20 cellular contexts compared by ENCODE assay signal in the genomic region with DNA sequence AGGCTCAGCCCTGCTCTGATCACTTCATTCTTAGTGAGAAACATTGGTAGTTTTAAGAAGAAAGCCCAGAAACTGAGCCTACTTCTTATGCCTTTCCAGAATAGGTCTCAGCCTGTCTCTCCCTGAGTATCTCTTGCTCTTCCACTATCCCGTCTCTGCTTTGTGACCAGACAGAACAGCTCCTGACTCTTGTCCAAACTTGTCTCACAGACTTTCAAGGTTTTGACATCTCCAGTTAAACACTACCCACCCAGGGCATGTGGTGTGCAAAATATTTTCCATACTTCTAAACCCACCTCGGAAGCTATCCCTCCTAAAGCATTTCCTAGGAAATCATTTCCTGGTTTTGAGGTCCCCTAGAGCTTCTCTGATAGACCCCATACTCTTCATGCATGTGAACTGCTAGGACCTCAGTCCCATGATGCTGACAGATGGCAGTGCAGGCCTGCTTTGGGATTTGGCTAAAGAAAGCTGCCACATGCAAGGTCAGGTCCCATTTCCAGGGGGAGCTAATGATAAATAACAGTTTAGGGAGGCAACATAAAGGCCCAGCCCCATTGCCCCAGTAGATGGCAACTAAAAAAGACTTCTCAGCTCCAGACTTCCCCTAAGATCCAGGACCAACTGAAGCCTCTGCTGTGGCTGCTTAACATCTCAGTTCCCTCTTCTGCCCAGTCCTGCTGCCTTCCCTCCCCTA.
"Had no signal": no experiment of that assay in that cellular context is flagged by ENCODE, and none has a peak within 500 bp of the region (broad histone marks: within the 10 kb centered on the region; RNA-seq: fewer than 3 reads in every experiment).

No MANE protein-coding gene starts in this region.

- H3K4me2 ChIP-seq: hepatocyte had no signal

- H2AFZ ChIP-seq: hepatocyte had no signal

- H3K4me3 ChIP-seq: adrenal gland, hepatocyte, lower lobe of right lung, sigmoid colon, testis, upper lobe of left lung had no signal

- H3K4me1 ChIP-seq: adrenal gland, lower lobe of right lung, sigmoid colon, testis, upper lobe of left lung had no signal

- DNase-seq: activated CD4-positive, alpha-beta T cell treated with anti-CD3 and anti-CD28 coated beads for 1 hour; activated CD4-positive, alpha-beta T cell treated with anti-CD3 and anti-CD28 coated beads, Interleukin-2, amount 50 U/mL, for 4 hours; activated gamma-delta T cell; activated T-cell treated with anti-CD3 and anti-CD28 coated beads, Interleukin-2, amount 50 U/mL, for 72 hours; adrenal gland; effector CD4-positive, alpha-beta T cell; foreskin fibroblast; islet precursor cell; lower lobe of right lung; sigmoid colon; stimulated activated CD4-positive, alpha-beta T cell treated with anti-CD3 and anti-CD28 coated beads, Interleukin-4, amount 100 ng/mL, for 4 hours; T-helper 2 cell; testis; upper lobe of left lung had no signal

- ATAC-seq: activated naive CD4-positive, alpha-beta T cell treated with anti-CD3 and anti-CD28 coated beads, Interleukin-2, amount 50 U/mL, for 72 hours; activated T-cell treated with anti-CD3 and anti-CD28 coated beads, Interleukin-2, amount 50 U/mL, for 72 hours; lower lobe of right lung; natural killer cell treated with Interleukin-12 subunit alpha and Interleukin-12 subunit beta and Interleukin-15 and Interleukin-18, amount 100 ng/mL, for 72 hours; stimulated activated memory B cell treated with anti-CD40 and anti-IgM and Interleukin-4, amounts not matched to agents 10 μg/mL and 1 μg/mL and 100 μg/mL, for 72 hours had no signal

- H3K79me2 ChIP-seq: hepatocyte had no signal

- H3K9me3 Mint-ChIP-seq: activated naive CD4-positive, alpha-beta T cell treated with anti-CD3 and anti-CD28 coated beads, Interleukin-2, amount 50 U/mL, for 72 hours; activated T-cell treated with anti-CD3 and anti-CD28 coated beads, Interleukin-2, amount 50 U/mL, for 72 hours; mesothelial cell of epicardium had no signal

- H3K27ac ChIP-seq: adrenal gland, hepatocyte, lower lobe of right lung, sigmoid colon, testis, upper lobe of left lung, VCaP had no signal

- H3K36me3 Mint-ChIP-seq: activated naive CD4-positive, alpha-beta T cell treated with anti-CD3 and anti-CD28 coated beads, Interleukin-2, amount 50 U/mL, for 72 hours; mesothelial cell of epicardium; natural killer cell treated with Interleukin-12 subunit alpha and Interleukin-12 subunit beta and Interleukin-15 and Interleukin-18, amount 100 ng/mL, for 72 hours; stimulated activated memory B cell treated with anti-CD40 and anti-IgM and Interleukin-4, amounts not matched to agents 10 μg/mL and 1 μg/mL and 100 μg/mL, for 72 hours had no signal

- H3K27me3 ChIP-seq: adrenal gland, sigmoid colon, testis, upper lobe of left lung had no signal

- H3K9me3 ChIP-seq: adrenal gland, lower lobe of right lung, sigmoid colon, testis, upper lobe of left lung had no signal

- H3K36me3 ChIP-seq: adrenal gland, lower lobe of right lung, sigmoid colon, upper lobe of left lung had no signal

- H3K4me1 Mint-ChIP-seq: stimulated activated memory B cell treated with anti-CD40 and anti-IgM and Interleukin-4, amounts not matched to agents 10 μg/mL and 1 μg/mL and 100 μg/mL, for 72 hours had no signal

- H3K27ac Mint-ChIP-seq: activated naive CD4-positive, alpha-beta T cell treated with anti-CD3 and anti-CD28 coated beads, Interleukin-2, amount 50 U/mL, for 72 hours; activated T-cell treated with anti-CD3 and anti-CD28 coated beads, Interleukin-2, amount 50 U/mL, for 72 hours; mesothelial cell of epicardium; natural killer cell treated with Interleukin-12 subunit alpha and Interleukin-12 subunit beta and Interleukin-15 and Interleukin-18, amount 100 ng/mL, for 72 hours; stimulated activated memory B cell treated with anti-CD40 and anti-IgM and Interleukin-4, amounts not matched to agents 10 μg/mL and 1 μg/mL and 100 μg/mL, for 72 hours had no signal

- H3K4me3 Mint-ChIP-seq: activated T-cell treated with anti-CD3 and anti-CD28 coated beads, Interleukin-2, amount 50 U/mL, for 72 hours; mesothelial cell of epicardium; natural killer cell treated with Interleukin-12 subunit alpha and Interleukin-12 subunit beta and Interleukin-15 and Interleukin-18, amount 100 ng/mL, for 72 hours; stimulated activated memory B cell treated with anti-CD40 and anti-IgM and Interleukin-4, amounts not matched to agents 10 μg/mL and 1 μg/mL and 100 μg/mL, for 72 hours had no signal
